Comparison of ENCODE assay signal across 1 cellular context in genomic region chr3:45612918-45613602, GRCh38.
TF ChIP-seq lines count a peak whose summit lies in the region.

No MANE protein-coding gene starts in this region.

TF ChIP-seq in GM23338, 12 proteins besides CTCF, POLR2A, EP300 and RAD21 (continued from another document):
- TF ChIP-seq, protein P1, sequence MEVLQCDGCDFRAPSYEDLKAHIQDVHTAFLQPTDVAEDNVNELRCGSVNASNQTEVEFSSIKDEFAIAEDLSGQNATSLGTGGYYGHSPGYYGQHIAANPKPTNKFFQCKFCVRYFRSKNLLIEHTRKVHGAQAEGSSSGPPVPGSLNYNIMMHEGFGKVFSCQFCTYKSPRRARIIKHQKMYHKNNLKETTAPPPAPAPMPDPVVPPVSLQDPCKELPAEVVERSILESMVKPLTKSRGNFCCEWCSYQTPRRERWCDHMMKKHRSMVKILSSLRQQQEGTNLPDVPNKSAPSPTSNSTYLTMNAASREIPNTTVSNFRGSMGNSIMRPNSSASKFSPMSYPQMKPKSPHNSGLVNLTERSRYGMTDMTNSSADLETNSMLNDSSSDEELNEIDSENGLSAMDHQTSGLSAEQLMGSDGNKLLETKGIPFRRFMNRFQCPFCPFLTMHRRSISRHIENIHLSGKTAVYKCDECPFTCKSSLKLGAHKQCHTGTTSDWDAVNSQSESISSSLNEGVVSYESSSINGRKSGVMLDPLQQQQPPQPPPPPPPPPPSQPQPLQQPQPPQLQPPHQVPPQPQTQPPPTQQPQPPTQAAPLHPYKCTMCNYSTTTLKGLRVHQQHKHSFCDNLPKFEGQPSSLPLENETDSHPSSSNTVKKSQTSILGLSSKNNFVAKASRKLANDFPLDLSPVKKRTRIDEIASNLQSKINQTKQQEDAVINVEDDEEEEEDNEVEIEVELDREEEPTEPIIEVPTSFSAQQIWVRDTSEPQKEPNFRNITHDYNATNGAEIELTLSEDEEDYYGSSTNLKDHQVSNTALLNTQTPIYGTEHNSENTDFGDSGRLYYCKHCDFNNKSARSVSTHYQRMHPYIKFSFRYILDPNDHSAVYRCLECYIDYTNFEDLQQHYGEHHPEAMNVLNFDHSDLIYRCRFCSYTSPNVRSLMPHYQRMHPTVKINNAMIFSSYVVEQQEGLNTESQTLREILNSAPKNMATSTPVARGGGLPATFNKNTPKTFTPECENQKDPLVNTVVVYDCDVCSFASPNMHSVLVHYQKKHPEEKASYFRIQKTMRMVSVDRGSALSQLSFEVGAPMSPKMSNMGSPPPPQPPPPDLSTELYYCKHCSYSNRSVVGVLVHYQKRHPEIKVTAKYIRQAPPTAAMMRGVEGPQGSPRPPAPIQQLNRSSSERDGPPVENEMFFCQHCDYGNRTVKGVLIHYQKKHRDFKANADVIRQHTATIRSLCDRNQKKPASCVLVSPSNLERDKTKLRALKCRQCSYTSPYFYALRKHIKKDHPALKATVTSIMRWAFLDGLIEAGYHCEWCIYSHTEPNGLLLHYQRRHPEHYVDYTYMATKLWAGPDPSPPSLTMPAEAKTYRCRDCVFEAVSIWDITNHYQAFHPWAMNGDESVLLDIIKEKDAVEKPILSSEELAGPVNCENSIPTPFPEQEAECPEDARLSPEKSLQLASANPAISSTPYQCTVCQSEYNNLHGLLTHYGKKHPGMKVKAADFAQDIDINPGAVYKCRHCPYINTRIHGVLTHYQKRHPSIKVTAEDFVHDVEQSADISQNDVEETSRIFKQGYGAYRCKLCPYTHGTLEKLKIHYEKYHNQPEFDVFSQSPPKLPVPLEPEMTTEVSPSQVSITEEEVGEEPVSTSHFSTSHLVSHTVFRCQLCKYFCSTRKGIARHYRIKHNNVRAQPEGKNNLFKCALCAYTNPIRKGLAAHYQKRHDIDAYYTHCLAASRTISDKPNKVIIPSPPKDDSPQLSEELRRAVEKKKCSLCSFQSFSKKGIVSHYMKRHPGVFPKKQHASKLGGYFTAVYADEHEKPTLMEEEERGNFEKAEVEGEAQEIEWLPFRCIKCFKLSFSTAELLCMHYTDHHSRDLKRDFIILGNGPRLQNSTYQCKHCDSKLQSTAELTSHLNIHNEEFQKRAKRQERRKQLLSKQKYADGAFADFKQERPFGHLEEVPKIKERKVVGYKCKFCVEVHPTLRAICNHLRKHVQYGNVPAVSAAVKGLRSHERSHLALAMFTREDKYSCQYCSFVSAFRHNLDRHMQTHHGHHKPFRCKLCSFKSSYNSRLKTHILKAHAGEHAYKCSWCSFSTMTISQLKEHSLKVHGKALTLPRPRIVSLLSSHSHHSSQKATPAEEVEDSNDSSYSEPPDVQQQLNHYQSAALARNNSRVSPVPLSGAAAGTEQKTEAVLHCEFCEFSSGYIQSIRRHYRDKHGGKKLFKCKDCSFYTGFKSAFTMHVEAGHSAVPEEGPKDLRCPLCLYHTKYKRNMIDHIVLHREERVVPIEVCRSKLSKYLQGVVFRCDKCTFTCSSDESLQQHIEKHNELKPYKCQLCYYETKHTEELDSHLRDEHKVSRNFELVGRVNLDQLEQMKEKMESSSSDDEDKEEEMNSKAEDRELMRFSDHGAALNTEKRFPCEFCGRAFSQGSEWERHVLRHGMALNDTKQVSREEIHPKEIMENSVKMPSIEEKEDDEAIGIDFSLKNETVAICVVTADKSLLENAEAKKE (CRISPR knock-in tag; IDR thresholded peaks at IDR 0.05) = no peak
- TF ChIP-seq JUNB (IDR thresholded peaks at IDR 0.05; ENCODE audit: unreplicated experiment) = no peak
- no peak for TF ChIP-seq EZH2phosphoT487 (IDR thresholded peaks at IDR 0.05; ENCODE audit: unreplicated experiment)
- TF ChIP-seq ZNF331 (CRISPR knock-in tag; IDR thresholded peaks at IDR 0.05; ENCODE audit: low read depth) = no peak
- no peak for TF ChIP-seq CREB1 (CRISPR knock-in tag; IDR thresholded peaks at IDR 0.05; ENCODE audit: low read depth)
- no peak for TF ChIP-seq NANOG (IDR thresholded peaks at IDR 0.05; ENCODE audit: borderline replicate concordance)
